ENCODE assay signal across 10 cellular contexts in genomic region chr9:128917151-128917849, GRCh38. TPM values are rescaled to one million over a fixed set of nuclear protein-coding genes. Genes with fewer than 3 reads are reported as not detected.
DNase-seq lines count a peak whose midpoint lies in the region; ATAC-seq and TF ChIP-seq lines count a peak whose summit lies in the region.
"Had no signal": no experiment of that assay in that cellular context is flagged by ENCODE, and none has a peak within 500 bp of the region (broad histone marks: within the 10 kb centered on the region; RNA-seq: fewer than 3 reads in every experiment).

No MANE protein-coding gene starts in this region.

- peaks cover 1 to 4% (median 3%) of the 10 kb centered on the region in 3 donors for H3K27me3 Mint-ChIP-seq in CD14-positive monocyte (ENCODE audit: low read depth in 3 of 3)
- H3K27me3 Mint-ChIP-seq: activated naive CD8-positive, alpha-beta T cell treated with anti-CD3 and anti-CD28 coated beads, Interleukin-2, amount 10 ng/mL, durations not matched to agents 7 days and 5 days had no signal

- DNase-seq in CD14-positive monocyte (ENCODE audit: low spot score) = no peak
- DNase-seq in ascending aorta (ENCODE audit: low spot score in 2 of 2) = peak; percentile 56 to 89
- peak; percentile 88 for DNase-seq in left cardiac atrium
- DNase-seq in pulmonary artery endothelial cell (ENCODE audit: low read depth, low spot score) = peak; percentile 59
- DNase-seq in stimulated activated naive CD8-positive, alpha-beta T cell treated with anti-CD3 and anti-CD28 coated beads, Interleukin-15, Interleukin-2, amounts not matched to agents 100 U/mL and 50 U/mL, for 24 hours = no peak
- DNase-seq in GDM1 (lab: John Stamatoyannopoulos, UW) = no peak
- DNase-seq: activated naive CD8-positive, alpha-beta T cell treated with anti-CD3 and anti-CD28 coated beads, Interleukin-2, amount 10 ng/mL, durations not matched to agents 7 days and 5 days had no signal

- H3K27ac ChIP-seq in ascending aorta = peak overlapping the region; percentile 94 to 95

- H3K9me3 Mint-ChIP-seq in CD14-positive monocyte = no peaks in the 10 kb centered on the region
- H3K9me3 Mint-ChIP-seq: activated naive CD8-positive, alpha-beta T cell treated with anti-CD3 and anti-CD28 coated beads, Interleukin-2, amount 10 ng/mL, durations not matched to agents 7 days and 5 days had no signal

- peak; percentile 47 to 61 for ATAC-seq in left cardiac atrium
- no peak for ATAC-seq in HG02973 (IDR thresholded peaks at IDR 0.05; ENCODE audit: unreplicated experiment)
- no peak for ATAC-seq in stimulated activated naive CD8-positive, alpha-beta T cell treated with anti-CD3 and anti-CD28 coated beads, Interleukin-15, Interleukin-2, amounts not matched to agents 100 U/mL and 50 U/mL, for 24 hours
- ATAC-seq in GM21529 (IDR thresholded peaks at IDR 0.05; ENCODE audit: unreplicated experiment) = no peak

- H3K27ac Mint-ChIP-seq in CD14-positive monocyte = peak overlapping the region in 5 of 7 donors; percentile 9 to 73 (median 62)
- H3K27ac Mint-ChIP-seq: activated naive CD8-positive, alpha-beta T cell treated with anti-CD3 and anti-CD28 coated beads, Interleukin-2, amount 10 ng/mL, durations not matched to agents 7 days and 5 days had no signal

- no peak overlapping the region for H3K4me3 ChIP-seq in ascending aorta

- peaks cover 6% of the 10 kb centered on the region for H3K4me1 Mint-ChIP-seq in CD14-positive monocyte

- TF ChIP-seq CTCF in CD14-positive monocyte (IDR thresholded peaks at IDR 0.05) = no peak
- TF ChIP-seq CTCF in ascending aorta (IDR thresholded peaks at IDR 0.05) = no peak

- no peaks in the 10 kb centered on the region for H3K9me3 ChIP-seq in ascending aorta

- intact Hi-C loops in CD14-positive monocyte (cut with micrococcal nuclease) (no loop called here), ascending aorta (cut with DNase I) (no loop called here), left cardiac atrium (cut with DNase I) (loop anchor here in 1 of 2 donors (5.0 kb wide), 1 partner anchor 35 kb away; the partner anchor contains the start of genes KYAT1 and LRRC8A)

- no peaks in the 10 kb centered on the region for H3K27me3 ChIP-seq in ascending aorta

- H3K4me3 Mint-ChIP-seq in CD14-positive monocyte = no peak overlapping the region
- H3K4me3 Mint-ChIP-seq: activated naive CD8-positive, alpha-beta T cell treated with anti-CD3 and anti-CD28 coated beads, Interleukin-2, amount 10 ng/mL, durations not matched to agents 7 days and 5 days had no signal

- peaks cover 47 to 85% of the 10 kb centered on the region in 2 donors for H3K4me1 ChIP-seq in ascending aorta
- H3K4me1 ChIP-seq: parathyroid adenoma had no signal

- peaks cover 19 to 44% of the 10 kb centered on the region in 2 donors for H3K36me3 ChIP-seq in ascending aorta

- peaks cover 41 to 43% of the 10 kb centered on the region in 2 donors for H3K36me3 Mint-ChIP-seq in CD14-positive monocyte

RNA-seq across cellular contexts. Expression of gene PHYHD1, which starts 3.5 kb away (rescaled TPM):
- polyA plus RNA-seq in CD14-positive monocyte = not detected
- 46.1 TPM for total RNA-seq in ascending aorta
- total RNA-seq in left cardiac atrium = 10 to 100 TPM; 21.4 to 28.2 TPM
- total RNA-seq in pulmonary artery endothelial cell = 0.20 and 0.81 TPM in 2 replicates

RNA-seq across cellular contexts. Expression of gene DOLK, which starts 30.1 kb away (rescaled TPM):
- polyA plus RNA-seq in CD14-positive monocyte = 1 to 10 TPM; 7.0 to 8.5 TPM
- total RNA-seq in ascending aorta (5.0 TPM), left cardiac atrium (10 to 100 TPM in 1 of 2 donors, 1 to 10 TPM in 1; 9.3 to 11.3 TPM), pulmonary artery endothelial cell (27.8 and 30.6 TPM in 2 replicates)

RNA-seq across cellular contexts. Expression of gene NUP188, which starts 30.2 kb away (rescaled TPM):
- polyA plus RNA-seq in CD14-positive monocyte = 10 to 100 TPM; 10.5 to 17.2 TPM
- total RNA-seq in ascending aorta (45.0 TPM), left cardiac atrium (10 to 100 TPM; 14.8 to 30.0 TPM), pulmonary artery endothelial cell (54.3 and 79.3 TPM in 2 replicates)

RNA-seq across cellular contexts. Expression of gene LRRC8A, which starts 35.4 kb away (rescaled TPM):
- 10 to 100 TPM in 1 of 2 donors, 1 to 10 TPM in 1; 7.8 to 10.8 TPM for polyA plus RNA-seq in CD14-positive monocyte
- total RNA-seq in ascending aorta (227 TPM), left cardiac atrium (10 to 100 TPM; 23.7 to 47.8 TPM), pulmonary artery endothelial cell (104 and 129 TPM in 2 replicates)

RNA-seq across cellular contexts. Expression of gene KYAT1, which starts 35.5 kb away (rescaled TPM):
- polyA plus RNA-seq in CD14-positive monocyte = 1 to 10 TPM; 2.4 to 4.5 TPM
- 4.9 TPM for total RNA-seq in ascending aorta
- total RNA-seq in left cardiac atrium = 10 to 100 TPM; 10.4 to 10.8 TPM
- 11.0 and 12.4 TPM in 2 replicates for total RNA-seq in pulmonary artery endothelial cell

Comparison
In these comparisons a context has a peak if more than half of its experiments do, and no peak if none do; other contexts are left out.
1. DNase-seq: peak in ascending aorta (2 of 2), left cardiac atrium (single experiment) and pulmonary artery endothelial cell (single experiment); none in CD14-positive monocyte (single experiment), stimulated activated naive CD8-positive, alpha-beta T cell treated with anti-CD3 and anti-CD28 coated beads, Interleukin-15, Interleukin-2, amounts not matched to agents 100 U/mL and 50 U/mL, for 24 hours (single experiment) and GDM1 (single experiment).
2. ATAC-seq: peak in left cardiac atrium (2 of 2); none in HG02973 (single experiment), stimulated activated naive CD8-positive, alpha-beta T cell treated with anti-CD3 and anti-CD28 coated beads, Interleukin-15, Interleukin-2, amounts not matched to agents 100 U/mL and 50 U/mL, for 24 hours (single experiment) and GM21529 (single experiment).
3. RNA of gene PHYHD1, which starts 3.5 kb away (total RNA-seq): 46.1 TPM in ascending aorta (single experiment) and 21.4 to 28.2 TPM in left cardiac atrium; 0.20 to 0.81 TPM in pulmonary artery endothelial cell; every median in the first group is over 10 times any median in the second.